8 cellular contexts compared by ENCODE assay signal in genomic region chr6:135144678-135145508, GRCh38. TPM values are rescaled to one million over a fixed set of nuclear protein-coding genes. Genes with fewer than 3 reads are reported as not detected.
DNase-seq lines count a peak whose midpoint lies in the region; ATAC-seq, FAIRE-seq and TF ChIP-seq lines count a peak whose summit lies in the region.

No MANE protein-coding gene starts in this region.

- H3K27ac Mint-ChIP-seq in Caco-2 (ENCODE audit: unreplicated experiment), result no peak overlapping the region
- no peak overlapping the region for H3K27ac Mint-ChIP-seq in chondrocyte (ENCODE audit: unreplicated experiment)

- H3K4me1 ChIP-seq in Caco-2, result no peaks in the 10 kb centered on the region
- peaks cover 56% of the 10 kb centered on the region for H3K4me1 ChIP-seq in OCI-LY1 (ENCODE audit: insufficient read depth, low read length, severe bottlenecking)
- H3K4me1 ChIP-seq in neutrophil (ENCODE audit: control insufficient read depth in 1 of 2, insufficient read depth in 1 of 2, low read depth in 1 of 2, low read length in 1 of 2), result peaks cover 35 to 38% of the 10 kb centered on the region in 2 experiments

- no peaks in the 10 kb centered on the region for H3K79me2 ChIP-seq in OCI-LY1 (ENCODE audit: insufficient read depth, low read length)

- no peaks in the 10 kb centered on the region for H3K9me3 Mint-ChIP-seq in Caco-2 (ENCODE audit: unreplicated experiment)
- no peaks in the 10 kb centered on the region for H3K9me3 Mint-ChIP-seq in chondrocyte (ENCODE audit: low read depth)

- H3K4me2 ChIP-seq in OCI-LY1 (ENCODE audit: low read length), result peak overlapping the region; percentile 20

- H4K20me1 ChIP-seq in OCI-LY1 (ENCODE audit: insufficient read depth, low read length), result no peaks in the 10 kb centered on the region

- H3K36me3 ChIP-seq in Caco-2 (ENCODE audit: control insufficient read depth, insufficient read depth, low read length), result no peaks in the 10 kb centered on the region
- H3K36me3 ChIP-seq in OCI-LY1 (ENCODE audit: insufficient read depth, low read length), result no peaks in the 10 kb centered on the region
- H3K36me3 ChIP-seq in neutrophil, result no peaks in the 10 kb centered on the region

- no peak for TF ChIP-seq POLR2A in GM12892 (IDR thresholded peaks at IDR 0.05; ENCODE audit: low read depth, low read length)

- H3K9ac ChIP-seq in OCI-LY1 (ENCODE audit: low read length), result peak overlapping the region; percentile 35

- POLR2A ChIA-PET in Caco-2 (lab: Charles Lee), result no interaction called here

- H3K36me3 Mint-ChIP-seq in Caco-2 (ENCODE audit: insufficient read depth, unreplicated experiment) (no peaks in the 10 kb centered on the region), chondrocyte (ENCODE audit: low read depth) (no peaks in the 10 kb centered on the region)

- BruUV-seq in Caco-2 (replicated peaks; lab: Mats Ljungman, UMichigan), result no TSS peak

- ATAC-seq in GM21390 (IDR thresholded peaks at IDR 0.05; ENCODE audit: unreplicated experiment) (peak; percentile 46), GM18870 (IDR thresholded peaks at IDR 0.05; ENCODE audit: unreplicated experiment) (no peak), GM18868 (IDR thresholded peaks at IDR 0.05; ENCODE audit: unreplicated experiment) (no peak)

- H3K9me2 ChIP-seq in OCI-LY1 (ENCODE audit: low read depth, low read length), result no peaks in the 10 kb centered on the region

- no peaks in the 10 kb centered on the region for H3K27me3 ChIP-seq in Caco-2 (replicated peaks; ENCODE audit: control insufficient read depth, insufficient read depth, low read length)
- no peaks in the 10 kb centered on the region for H3K27me3 ChIP-seq in OCI-LY1 (ENCODE audit: insufficient read depth, low read length)
- H3K27me3 ChIP-seq in neutrophil, result no peaks in the 10 kb centered on the region

- H3F3A ChIP-seq in OCI-LY1 (ENCODE audit: insufficient read depth, low read length), result no peaks in the 10 kb centered on the region

- H3K4me3 ChIP-seq in Caco-2 (ENCODE audit: low read depth, low read length) (no peak overlapping the region), OCI-LY1 (ENCODE audit: low read depth, low read length, poor library complexity, severe bottlenecking) (no peak overlapping the region), neutrophil (ENCODE audit: low read depth in 1 of 2, low read length in 1 of 2) (peak overlapping the region; percentile 32 to 37)

- CTCF ChIA-PET in Caco-2 (lab: Charles Lee), result interaction anchor here (0.7 to 1.5 kb wide), 4 partner anchors 11 to 267 kb away, joined by 3 to 5 read pairs (median 4); no protein-coding TSS in a partner anchor

- no peaks in the 10 kb centered on the region for H3K4me1 Mint-ChIP-seq in Caco-2 (ENCODE audit: low read depth, unreplicated experiment)
- peaks cover 11% of the 10 kb centered on the region for H3K4me1 Mint-ChIP-seq in chondrocyte (ENCODE audit: low read depth)

- H3K4me3 Mint-ChIP-seq in Caco-2 (ENCODE audit: unreplicated experiment), result no peak overlapping the region
- no peak overlapping the region for H3K4me3 Mint-ChIP-seq in chondrocyte (ENCODE audit: unreplicated experiment)

- peak; percentile 48 to 57 for TF ChIP-seq CTCF in Caco-2 (IDR thresholded peaks at IDR 0.05; ENCODE audit: insufficient read depth in 1 of 2, low read depth in 1 of 2, low read length in 1 of 2, severe bottlenecking in 1 of 2, unreplicated experiment in 1 of 2)
- peak; percentile 84 for TF ChIP-seq CTCF in OCI-LY1 (IDR thresholded peaks at IDR 0.05; ENCODE audit: low read length)
- TF ChIP-seq CTCF in chondrocyte (IDR thresholded peaks at IDR 0.05), result peak; percentile 81
- TF ChIP-seq CTCF in neutrophil (IDR thresholded peaks at IDR 0.05), result peak; percentile 22

- no peak for FAIRE-seq in GM12892 (lab: Jason Lieb, UNC)

- peak in 1 of 2 experiments; percentile 30 for DNase-seq in Caco-2
- DNase-seq in chondrocyte (ENCODE audit: low spot score), result no peak
- no peak for DNase-seq in GM12892 (ENCODE audit: insufficient read length)

- no peaks in the 10 kb centered on the region for H3K9me3 ChIP-seq in Caco-2
- H3K9me3 ChIP-seq in OCI-LY1 (ENCODE audit: low read length), result no peaks in the 10 kb centered on the region
- no peaks in the 10 kb centered on the region for H3K9me3 ChIP-seq in neutrophil

- intact Hi-C loops in Caco-2 (cut with micrococcal nuclease; ENCODE audit: unreplicated experiment), result loop anchor here (1.0 kb wide), 4 partner anchors 38 to 294 kb away; no protein-coding TSS in a partner anchor

- H3K27me3 Mint-ChIP-seq in Caco-2 (ENCODE audit: insufficient read depth, unreplicated experiment) (no peaks in the 10 kb centered on the region), chondrocyte (ENCODE audit: low read depth) (peaks cover 7% of the 10 kb centered on the region)

- H3K27ac ChIP-seq in OCI-LY1 (ENCODE audit: low read depth, low read length, poor library complexity, severe bottlenecking) (peak overlapping the region; percentile 66), neutrophil (no peak overlapping the region)

- peak overlapping the region; percentile 16; the same call in 1 of the 2 replicates for H2AFZ ChIP-seq in OCI-LY1 (ENCODE audit: low read length)

RNA-seq across cellular contexts. Expression of gene MYB, which starts 36.2 kb away (rescaled TPM):
- total RNA-seq in Caco-2 (2022), result 2.3 and 2.7 TPM in 2 replicates
- 0.13 to 0.51 TPM (median 0.20 TPM) in 3 replicates for total RNA-seq in chondrocyte
- polyA plus RNA-seq in GM12892 (2012; ENCODE audit: missing spikeins), result 34.5 TPM

Comparison
In these comparisons a context has a peak if more than half of its experiments do, and no peak if none do; other contexts are left out.
1. H3K4me3 ChIP-seq: peak in neutrophil (2 of 2); none in Caco-2 (single experiment) and OCI-LY1 (single experiment).
2. CTCF ChIP-seq: peak in every context shown above with its lines; median percentile 84 in OCI-LY1; 81 in chondrocyte; 52 in Caco-2; 22 in neutrophil.